ENCODE assay signal across 8 cellular contexts in genomic region chr5:170633235-170634041, GRCh38.
DNase-seq lines count a peak whose midpoint lies in the region; ATAC-seq and TF ChIP-seq lines count a peak whose summit lies in the region.

No MANE protein-coding gene starts in this region.

- no peak overlapping the region for H3K27ac Mint-ChIP-seq in T-helper 2 cell treated with Interferon-gamma antibody and Interleukin-4, amounts not matched to agents 5 μg/mL and 100 μg/mL, for 36 hours
- H3K27ac Mint-ChIP-seq in nephron progenitor cell: peak overlapping the region; percentile 59

- H3K27me3 ChIP-seq in WERI-Rb-1 (ENCODE audit: insufficient read depth, low read depth, severe bottlenecking) (peaks cover 55% of the 10 kb centered on the region), foreskin keratinocyte (peaks cover 11% of the 10 kb centered on the region)

- no peaks in the 10 kb centered on the region for H3K36me3 ChIP-seq in WERI-Rb-1

- TF ChIP-seq CTCF in WERI-Rb-1 (IDR thresholded peaks at IDR 0.05; ENCODE audit: low read depth, low read length): no peak
- TF ChIP-seq CTCF in foreskin keratinocyte (conservative IDR thresholded peaks at IDR 0.05): no peak
- no peak for TF ChIP-seq CTCF in nephron progenitor cell (IDR thresholded peaks at IDR 0.05)

- no peaks in the 10 kb centered on the region for H3K9me3 Mint-ChIP-seq in T-helper 2 cell treated with Interferon-gamma antibody and Interleukin-4, amounts not matched to agents 5 μg/mL and 100 μg/mL, for 36 hours
- H3K9me3 Mint-ChIP-seq in nephron progenitor cell: no peaks in the 10 kb centered on the region

- peak overlapping the region; percentile 20 for H3K4me3 ChIP-seq in WERI-Rb-1 (ENCODE audit: low read depth, low read length)

- peaks cover 7% of the 10 kb centered on the region for H3K27me3 Mint-ChIP-seq in T-helper 2 cell treated with Interferon-gamma antibody and Interleukin-4, amounts not matched to agents 5 μg/mL and 100 μg/mL, for 36 hours (ENCODE audit: low read depth)
- H3K27me3 Mint-ChIP-seq in nephron progenitor cell (ENCODE audit: low read depth, poor library complexity): peaks cover 14% of the 10 kb centered on the region

- H3K36me3 Mint-ChIP-seq in T-helper 2 cell treated with Interferon-gamma antibody and Interleukin-4, amounts not matched to agents 5 μg/mL and 100 μg/mL, for 36 hours (ENCODE audit: low read depth): no peaks in the 10 kb centered on the region
- no peaks in the 10 kb centered on the region for H3K36me3 Mint-ChIP-seq in nephron progenitor cell (ENCODE audit: low read depth)

- no peaks in the 10 kb centered on the region for H3K4me1 ChIP-seq in foreskin keratinocyte

- TF ChIP-seq POLR2A in GM18505 (IDR thresholded peaks at IDR 0.05; ENCODE audit: borderline replicate concordance, extremely low read depth, insufficient read depth, insufficient read length): no peak

- no peaks in the 10 kb centered on the region for H3K9me3 ChIP-seq in WERI-Rb-1 (ENCODE audit: severe bottlenecking)

- no peak overlapping the region for H3K27ac ChIP-seq in WERI-Rb-1
- no peak overlapping the region for H3K27ac ChIP-seq in foreskin keratinocyte

- H3K4me1 Mint-ChIP-seq in T-helper 2 cell treated with Interferon-gamma antibody and Interleukin-4, amounts not matched to agents 5 μg/mL and 100 μg/mL, for 36 hours (ENCODE audit: low read depth): peaks cover 8% of the 10 kb centered on the region
- H3K4me1 Mint-ChIP-seq in nephron progenitor cell: peaks cover 42% of the 10 kb centered on the region

- peak; percentile 14 for ATAC-seq in foreskin keratinocyte
- ATAC-seq in GM18505 (IDR thresholded peaks at IDR 0.05; ENCODE audit: unreplicated experiment): no peak

- DNase-seq in T-helper 2 cell treated with Interferon-gamma antibody and Interleukin-4, amounts not matched to agents 5 μg/mL and 100 μg/mL, for 36 hours (ENCODE audit: low spot score): no peak
- DNase-seq in T-helper 2 cell (no peak), LoVo (ENCODE audit: low spot score) (peak; percentile 60), WERI-Rb-1 (peak; percentile 24), foreskin keratinocyte (peak in 1 of 2 donors; percentile 26), nephron progenitor cell (peak; percentile 63)
- DNase-seq in stimulated activated CD4-positive, alpha-beta T cell treated with anti-CD3 and anti-CD28 coated beads, Interleukin-2, amount 100 ng/mL, for 48 hours: no peak

- H3K4me3 Mint-ChIP-seq in T-helper 2 cell treated with Interferon-gamma antibody and Interleukin-4, amounts not matched to agents 5 μg/mL and 100 μg/mL, for 36 hours: peak overlapping the region; percentile 20
- peak overlapping the region; percentile 85 for H3K4me3 Mint-ChIP-seq in nephron progenitor cell

Comparison
In these comparisons a context has a peak if more than half of its experiments do, and no peak if none do; other contexts are left out.
1. DNase-seq: peak in LoVo (single experiment), WERI-Rb-1 (single experiment) and nephron progenitor cell (single experiment); none in T-helper 2 cell treated with Interferon-gamma antibody and Interleukin-4, amounts not matched to agents 5 μg/mL and 100 μg/mL, for 36 hours (single experiment), T-helper 2 cell (0 of 5) and stimulated activated CD4-positive, alpha-beta T cell treated with anti-CD3 and anti-CD28 coated beads, Interleukin-2, amount 100 ng/mL, for 48 hours (0 of 2).